12 cellular contexts compared by ENCODE assay signal in genomic region chr20:34083781-34084180, GRCh38. TPM values are rescaled to one million over a fixed set of nuclear protein-coding genes. Genes with fewer than 3 reads are reported as not detected.
DNase-seq lines count a peak whose midpoint lies in the region; ATAC-seq and TF ChIP-seq lines count a peak whose summit lies in the region.
"Had no signal": no experiment of that assay in that cellular context is flagged by ENCODE, and none has a peak within 500 bp of the region (broad histone marks: within the 10 kb centered on the region; RNA-seq: fewer than 3 reads in every experiment).

No MANE protein-coding gene starts in this region.

- H3K9me3 Mint-ChIP-seq in activated naive CD4-positive, alpha-beta T cell treated with anti-CD3 and anti-CD28 coated beads, Interleukin-2, amount 50 U/mL, for 72 hours, result no peaks in the 10 kb centered on the region
- no peaks in the 10 kb centered on the region for H3K9me3 Mint-ChIP-seq in activated T-helper 2 cell treated with anti-CD3 and anti-CD28 coated beads, Interferon-gamma antibody, Interleukin-2, Interleukin-4, amounts not matched to agents 10 μg/mL and 5 μg/mL and 100 μg/mL, durations not matched to agents 14 hours and 24 hours and 36 hours
- no peaks in the 10 kb centered on the region for H3K9me3 Mint-ChIP-seq in naive B cell
- no peaks in the 10 kb centered on the region for H3K9me3 Mint-ChIP-seq in type B pancreatic cell

- peaks cover 5% of the 10 kb centered on the region for H3K4me1 Mint-ChIP-seq in activated T-helper 2 cell treated with anti-CD3 and anti-CD28 coated beads, Interferon-gamma antibody, Interleukin-2, Interleukin-4, amounts not matched to agents 10 μg/mL and 5 μg/mL and 100 μg/mL, durations not matched to agents 14 hours and 24 hours and 36 hours (ENCODE audit: low read depth)
- H3K4me1 Mint-ChIP-seq in naive B cell, result peaks cover 13 to 26% (median 14%) of the 10 kb centered on the region in 3 donors
- H3K4me1 Mint-ChIP-seq in type B pancreatic cell (ENCODE audit: unreplicated experiment), result peaks cover 7% of the 10 kb centered on the region

- peaks cover 0 to 7% of the 10 kb centered on the region in 2 donors for H3K36me3 Mint-ChIP-seq in activated naive CD4-positive, alpha-beta T cell treated with anti-CD3 and anti-CD28 coated beads, Interleukin-2, amount 50 U/mL, for 72 hours
- H3K36me3 Mint-ChIP-seq in activated T-helper 2 cell treated with anti-CD3 and anti-CD28 coated beads, Interferon-gamma antibody, Interleukin-2, Interleukin-4, amounts not matched to agents 10 μg/mL and 5 μg/mL and 100 μg/mL, durations not matched to agents 14 hours and 24 hours and 36 hours (ENCODE audit: low read depth), result peaks cover 47% of the 10 kb centered on the region
- peaks cover 7 to 35% of the 10 kb centered on the region in 2 donors for H3K36me3 Mint-ChIP-seq in naive B cell
- peaks cover 39% of the 10 kb centered on the region for H3K36me3 Mint-ChIP-seq in type B pancreatic cell

- H3K4me3 Mint-ChIP-seq in activated T-helper 2 cell treated with anti-CD3 and anti-CD28 coated beads, Interferon-gamma antibody, Interleukin-2, Interleukin-4, amounts not matched to agents 10 μg/mL and 5 μg/mL and 100 μg/mL, durations not matched to agents 14 hours and 24 hours and 36 hours (ENCODE audit: low read depth), result no peak overlapping the region
- H3K4me3 Mint-ChIP-seq in naive B cell (no peak overlapping the region), type B pancreatic cell (no peak overlapping the region)

- no peak for DNase-seq in activated naive CD4-positive, alpha-beta T cell treated with anti-CD3 and anti-CD28 coated beads, Interleukin-2, amount 50 U/mL, for 72 hours (ENCODE audit: low spot score in 2 of 2)
- no peak for DNase-seq in activated naive CD4-positive, alpha-beta T cell treated with anti-CD3 and anti-CD28 coated beads, Interleukin-2, amount 50 U/mL, for 16 hours
- DNase-seq in activated T-helper 2 cell treated with anti-CD3 and anti-CD28 coated beads, Interferon-gamma antibody, Interleukin-2, Interleukin-4, amounts not matched to agents 10 μg/mL and 5 μg/mL and 100 μg/mL, durations not matched to agents 14 hours and 24 hours and 36 hours (ENCODE audit: low spot score), result no peak
- DNase-seq in naive B cell (no peak), type B pancreatic cell (ENCODE audit: extremely low spot score, unreplicated experiment) (no peak), NCI-H1694 (lab: John Stamatoyannopoulos, UW) (no peak), H4 (ENCODE audit: low spot score) (no peak), activated gamma-delta T cell treated with Interleukin-2 at 50 U/mL for 16 hours (no peak)
- DNase-seq: amniotic stem cell; effector CD8-positive, alpha-beta T cell; NK-92 treated with Interleukin-12 subunit alpha and Interleukin-12 subunit beta, amount 100 ng/mL, for 24 hours; trophoblast cell had no signal

- TF ChIP-seq CTCF in type B pancreatic cell (conservative IDR thresholded peaks at IDR 0.05), result no peak

- peak overlapping the region; percentile 52 to 61 for H3K27ac Mint-ChIP-seq in activated naive CD4-positive, alpha-beta T cell treated with anti-CD3 and anti-CD28 coated beads, Interleukin-2, amount 50 U/mL, for 72 hours
- peak overlapping the region; percentile 58 for H3K27ac Mint-ChIP-seq in activated T-helper 2 cell treated with anti-CD3 and anti-CD28 coated beads, Interferon-gamma antibody, Interleukin-2, Interleukin-4, amounts not matched to agents 10 μg/mL and 5 μg/mL and 100 μg/mL, durations not matched to agents 14 hours and 24 hours and 36 hours
- peak overlapping the region; percentile 64 to 95 (median 80) for H3K27ac Mint-ChIP-seq in naive B cell
- peak overlapping the region; percentile 50 for H3K27ac Mint-ChIP-seq in type B pancreatic cell

- intact Hi-C loops in activated T-helper 2 cell treated with anti-CD3 and anti-CD28 coated beads, Interferon-gamma antibody, Interleukin-2, Interleukin-4, amounts not matched to agents 10 μg/mL and 5 μg/mL and 100 μg/mL, durations not matched to agents 14 hours and 24 hours and 36 hours (cut with micrococcal nuclease), result no loop called here

- no peaks in the 10 kb centered on the region for H3K27me3 Mint-ChIP-seq in activated T-helper 2 cell treated with anti-CD3 and anti-CD28 coated beads, Interferon-gamma antibody, Interleukin-2, Interleukin-4, amounts not matched to agents 10 μg/mL and 5 μg/mL and 100 μg/mL, durations not matched to agents 14 hours and 24 hours and 36 hours (ENCODE audit: low read depth)
- no peaks in the 10 kb centered on the region for H3K27me3 Mint-ChIP-seq in naive B cell
- no peaks in the 10 kb centered on the region for H3K27me3 Mint-ChIP-seq in type B pancreatic cell

- no peak for ATAC-seq in activated naive CD4-positive, alpha-beta T cell treated with anti-CD3 and anti-CD28 coated beads, Interleukin-2, amount 50 U/mL, for 72 hours
- no peak for ATAC-seq in naive B cell (ENCODE audit: low read depth in 2 of 2)

RNA-seq across cellular contexts. Expression of gene EIF2S2, which starts 28.3 kb away (rescaled TPM):
- 100 to 1,000 TPM; 116 to 125 TPM for total RNA-seq in activated naive CD4-positive, alpha-beta T cell treated with anti-CD3 and anti-CD28 coated beads, Interleukin-2, amount 50 U/mL, for 72 hours
- total RNA-seq in activated T-helper 2 cell treated with anti-CD3 and anti-CD28 coated beads, Interferon-gamma antibody, Interleukin-2, Interleukin-4, amounts not matched to agents 10 μg/mL and 5 μg/mL and 100 μg/mL, durations not matched to agents 14 hours and 24 hours and 36 hours, result 96.0 and 97.6 TPM in 2 replicates
- 10 to 100 TPM; 17.5 to 24.6 (median 18.4) TPM for polyA plus RNA-seq in naive B cell (ENCODE audit: low read depth in 6 of 6)
- 87.1 and 87.8 TPM in 2 replicates for total RNA-seq in type B pancreatic cell (ENCODE audit: low replicate concordance)
- total RNA-seq in H4 (2014; rRNA removed; shearing (Covaris generic)), result 124 and 131 TPM in 2 replicates
